ENCODE assay signal across 19 cellular contexts in genomic region chr13:42820450-42820849, GRCh38. TPM values are rescaled to one million over a fixed set of nuclear protein-coding genes. Genes with fewer than 3 reads are reported as not detected.
DNase-seq lines count a peak whose midpoint lies in the region; TF ChIP-seq lines count a peak whose summit lies in the region.
"Had no signal": no experiment of that assay in that cellular context is flagged by ENCODE, and none has a peak within 500 bp of the region (broad histone marks: within the 10 kb centered on the region; RNA-seq: fewer than 3 reads in every experiment).

No MANE protein-coding gene starts in this region.

- TF ChIP-seq CTCF in fibroblast of mammary gland (conservative IDR thresholded peaks at IDR 0.05; ENCODE audit: control insufficient read depth, insufficient read depth, low read depth, low read length) (no peak), lower leg skin (IDR thresholded peaks at IDR 0.05) (no peak), suprapubic skin (IDR thresholded peaks at IDR 0.05) (no peak)

- intact Hi-C loops in lower leg skin (cut with DNase I; ENCODE audit: low total_unique reads), result no loop called here

- DNase-seq in GM03348 (ENCODE audit: low spot score), result peak; percentile 14
- no peak for DNase-seq in SK-N-MC (ENCODE audit: low read depth, low spot score)
- peak; percentile 47 for DNase-seq in fibroblast of mammary gland (ENCODE audit: low read depth)
- no peak for DNase-seq in lower leg skin (ENCODE audit: low spot score in 2 of 2)
- no peak for DNase-seq in stimulated activated naive CD4-positive, alpha-beta T cell treated with Interleukin-2 at 50 U/mL for 16 hours (lab: John Stamatoyannopoulos, UW)
- no peak for DNase-seq in suprapubic skin (ENCODE audit: low spot score in 2 of 2)
- DNase-seq: AML-193, COR-L47, DMS153, NCI-H1048, NCI-H146, NCI-H2081 treated with DMSO at 0.1 percent for 48 hours, NCI-H510A treated with DMSO at 0.1 percent for 48 hours, PC-9 had no signal

- H3K27ac ChIP-seq in SK-N-MC, result peak overlapping the region; percentile 52
- H3K27ac ChIP-seq in rectal smooth muscle tissue (ENCODE audit: low read depth, low read length), result peak overlapping the region; percentile 84
- H3K27ac ChIP-seq in suprapubic skin, result no peak overlapping the region
- H3K27ac ChIP-seq: PC-9 had no signal

- 55 to 70% methylated on average over 4 of the region's 4 CpGs for WGBS in lower leg skin, 2 donors
- 69% methylated on average over 4 of the region's 4 CpGs for WGBS in suprapubic skin

- H3K9ac ChIP-seq in SK-N-MC (ENCODE audit: insufficient read length) (no peak overlapping the region), rectal smooth muscle tissue (ENCODE audit: low read length) (no peak overlapping the region)

- H3K4me1 ChIP-seq in rectal smooth muscle tissue (ENCODE audit: control insufficient read depth, insufficient read depth, low read length) (peaks cover 3% of the 10 kb centered on the region), suprapubic skin (no peaks in the 10 kb centered on the region)
- H3K4me1 ChIP-seq: HAP-1 had no signal

- H3K36me3 ChIP-seq in SK-N-MC (ENCODE audit: insufficient read depth, low read length) (no peaks in the 10 kb centered on the region), rectal smooth muscle tissue (ENCODE audit: control insufficient read depth, insufficient read depth, low read length) (no peaks in the 10 kb centered on the region), suprapubic skin (no peaks in the 10 kb centered on the region)
- H3K36me3 ChIP-seq: HAP-1 had no signal

- H3K9me3 ChIP-seq in SK-N-MC (ENCODE audit: low read depth, low read length) (no peaks in the 10 kb centered on the region), suprapubic skin (no peaks in the 10 kb centered on the region)

- H3K27me3 ChIP-seq in rectal smooth muscle tissue (ENCODE audit: control insufficient read depth, insufficient read depth, low read length), result no peaks in the 10 kb centered on the region
- no peaks in the 10 kb centered on the region for H3K27me3 ChIP-seq in suprapubic skin

- TF ChIP-seq EP300 in suprapubic skin (IDR thresholded peaks at IDR 0.05), result no peak

- TF ChIP-seq POLR2A in lower leg skin (IDR thresholded peaks at IDR 0.05) (no peak), suprapubic skin (IDR thresholded peaks at IDR 0.05) (no peak)

- H3K4me3 ChIP-seq in SK-N-MC (no peak overlapping the region), fibroblast of mammary gland (ENCODE audit: control insufficient read depth, low read depth, low read length) (no peak overlapping the region), rectal smooth muscle tissue (ENCODE audit: low read length) (no peak overlapping the region), lower leg skin (ENCODE audit: low read depth, poor library complexity, severe bottlenecking) (no peak overlapping the region), suprapubic skin (no peak overlapping the region)
- H3K4me3 ChIP-seq: HAP-1, PC-9 had no signal

RNA-seq across cellular contexts. Expression of gene FAM216B, which starts 39.1 kb away (rescaled TPM):
- total RNA-seq in lower leg skin (not detected), suprapubic skin (not detected)
- total RNA-seq: A673, HepG2, MCF 10A, PC-9 had no signal

Comparison
In these comparisons a context has a peak if more than half of its experiments do, and no peak if none do; other contexts are left out.
1. DNase-seq: peak in GM03348 (single experiment) and fibroblast of mammary gland (single experiment); none in SK-N-MC (single experiment), lower leg skin (0 of 2), stimulated activated naive CD4-positive, alpha-beta T cell treated with Interleukin-2 at 50 U/mL for 16 hours (single experiment) and suprapubic skin (0 of 2).